18 cellular contexts compared by ENCODE assay signal in the genomic region with DNA sequence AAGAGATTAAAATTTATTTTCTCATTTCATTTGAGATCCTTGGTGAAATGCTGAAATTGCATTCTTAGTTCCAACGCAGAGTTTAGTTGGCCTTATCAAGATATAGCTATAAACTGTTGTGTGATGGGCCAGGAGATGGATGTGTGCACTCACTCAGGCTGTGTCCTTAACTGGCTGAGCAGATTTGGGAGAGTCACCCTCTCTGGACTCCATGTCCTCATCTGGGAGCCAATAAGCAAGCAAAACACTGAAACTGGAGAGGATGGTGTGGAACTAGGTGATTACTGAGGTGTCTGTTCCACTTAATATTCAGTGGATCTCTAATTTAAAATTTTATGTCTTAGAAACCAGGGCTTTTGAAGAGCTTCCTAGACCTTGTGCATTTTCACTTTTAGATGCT.
DNase-seq lines count a peak whose midpoint lies in the region; ATAC-seq, FAIRE-seq and TF ChIP-seq lines count a peak whose summit lies in the region.
"Had no signal": no experiment of that assay in that cellular context is flagged by ENCODE, and none has a peak within 500 bp of the region (broad histone marks: within the 10 kb centered on the region; RNA-seq: fewer than 3 reads in every experiment).

No MANE protein-coding gene starts in this region.

- H3K79me2 ChIP-seq in K562 (ENCODE audit: control insufficient read depth, insufficient read depth, low read length) (no peaks in the 10 kb centered on the region), neural progenitor cell (ENCODE audit: low read depth) (no peaks in the 10 kb centered on the region)

- CTCF ChIA-PET in K562 (lab: Yijun Ruan, JAX; ENCODE audit: low intra/inter-chr PET ratio) = no interaction called here

- H3K27me3 Mint-ChIP-seq in neural progenitor cell (ENCODE audit: insufficient read depth, low read depth) = peaks cover 11% of the 10 kb centered on the region
- H3K27me3 Mint-ChIP-seq: CD4-positive, alpha-beta memory T cell had no signal

- no peak for DNase-seq in K562 (ENCODE audit: extremely low read depth in 1 of 4, low spot score in 3 of 4)
- DNase-seq in neural progenitor cell (ENCODE audit: low spot score) = no peak
- peak in 1 of 2 donors; percentile 53 for DNase-seq in gastrocnemius medialis
- DNase-seq in NCI-H82 (lab: John Stamatoyannopoulos, UW) = no peak
- no peak for DNase-seq in heart left ventricle
- DNase-seq: C1 segment of cervical spinal cord; Calu3; CD4-positive, alpha-beta memory T cell; COR-L47; DMS53; EL; GDM1 had no signal

- ATAC-seq in K562 = peak; percentile 44; the same call in 1 of the 3 replicates
- ATAC-seq in gastrocnemius medialis = peak in 1 of 2 donors; percentile 66
- ATAC-seq in heart left ventricle = no peak
- no peak for ATAC-seq in HG02798 (IDR thresholded peaks at IDR 0.05; ENCODE audit: poor library complexity, unreplicated experiment)
- ATAC-seq: GM12878, HCT116 had no signal

- H3K27ac Mint-ChIP-seq in neural progenitor cell = no peak overlapping the region
- H3K27ac Mint-ChIP-seq: GM23338, H9 had no signal

- H3K27me3 ChIP-seq in K562 (ENCODE audit: control insufficient read depth in 2 of 2, insufficient read depth in 2 of 2, low read length in 2 of 2) (no peaks in the 10 kb centered on the region), neural progenitor cell (no peaks in the 10 kb centered on the region), gastrocnemius medialis (no peaks in the 10 kb centered on the region), heart left ventricle (no peaks in the 10 kb centered on the region)

- H3K36me3 Mint-ChIP-seq in neural progenitor cell = no peaks in the 10 kb centered on the region
- H3K36me3 Mint-ChIP-seq: CD4-positive, alpha-beta memory T cell had no signal

- H4K20me1 ChIP-seq in K562 (replicated peaks; ENCODE audit: control insufficient read depth, insufficient read depth, low read length) (no peaks in the 10 kb centered on the region), neural progenitor cell (ENCODE audit: low read depth) (no peaks in the 10 kb centered on the region)

- H3F3A ChIP-seq in neural progenitor cell (ENCODE audit: low read depth) = no peaks in the 10 kb centered on the region

- H3K4me1 Mint-ChIP-seq in neural progenitor cell = peaks cover 7% of the 10 kb centered on the region
- H3K4me1 Mint-ChIP-seq: CD4-positive, alpha-beta memory T cell; GM23338; H9 had no signal

- H3K4me2 ChIP-seq in K562 (ENCODE audit: insufficient read depth, low read length) (no peak overlapping the region), neural progenitor cell (no peak overlapping the region)
- H3K4me2 ChIP-seq: GM23338 had no signal

- no peak for TF ChIP-seq EP300 in K562 (IDR thresholded peaks at IDR 0.05; ENCODE audit: low read length)

- H3K9me3 ChIP-seq in K562 (replicated peaks; ENCODE audit: control insufficient read depth, insufficient read depth, low read depth, low read length) (no peaks in the 10 kb centered on the region), neural progenitor cell (ENCODE audit: low read depth) (no peaks in the 10 kb centered on the region), gastrocnemius medialis (no peaks in the 10 kb centered on the region), heart left ventricle (no peaks in the 10 kb centered on the region)

- TF ChIP-seq RAD21 in K562 (CRISPR knock-in tag; conservative IDR thresholded peaks at IDR 0.05 in 1 of 2, IDR thresholded peaks at IDR 0.05 in 1 of 2) = no peak

- H3K36me3 ChIP-seq in K562 (ENCODE audit: control insufficient read depth, insufficient read depth, low read length) (no peaks in the 10 kb centered on the region), neural progenitor cell (no peaks in the 10 kb centered on the region), gastrocnemius medialis (no peaks in the 10 kb centered on the region), heart left ventricle (no peaks in the 10 kb centered on the region)

- H2AFZ ChIP-seq in K562 (ENCODE audit: low read depth, low read length) (peak overlapping the region; percentile 68), neural progenitor cell (replicated peaks) (peak overlapping the region; percentile 31)

- in situ Hi-C loops in K562 (cut with MboI) (no loop called here), gastrocnemius medialis (cut with MboI; ENCODE audit: low sequenced_read_pairs in 4 of 4) (loop anchor here in 1 of 4 donors (5.0 kb wide), 1 partner anchor 37 kb away; no protein-coding TSS in a partner anchor)

- intact Hi-C loops in K562 (cut with micrococcal nuclease) (no loop called here), gastrocnemius medialis (cut with DNase I; ENCODE audit: low total_unique reads) (loop anchor here (1.0 kb wide), 1 partner anchor 37 kb away; no protein-coding TSS in a partner anchor), heart left ventricle (cut with DNase I) (no loop called here)

- H3K9ac ChIP-seq in K562 (ENCODE audit: insufficient read depth in 1 of 2, low read depth in 2 of 2, low read length in 2 of 2) (no peak overlapping the region), neural progenitor cell (no peak overlapping the region)

- H3K4me1 ChIP-seq in K562 (replicated peaks in 1 of 2; ENCODE audit: control insufficient read depth in 2 of 2, insufficient read depth in 2 of 2, low read length in 2 of 2) = peaks cover 0 to 7% of the 10 kb centered on the region in 2 experiments; a peak in 2 of 5 replicates
- no peaks in the 10 kb centered on the region for H3K4me1 ChIP-seq in neural progenitor cell
- peaks cover 51 to 52% of the 10 kb centered on the region in 2 donors for H3K4me1 ChIP-seq in gastrocnemius medialis
- H3K4me1 ChIP-seq in heart left ventricle = no peaks in the 10 kb centered on the region

- TF ChIP-seq POLR2A in K562 (conservative IDR thresholded peaks at IDR 0.05) = no peak
- no peak for TF ChIP-seq POLR2A in gastrocnemius medialis (IDR thresholded peaks at IDR 0.05)
- TF ChIP-seq POLR2A in heart left ventricle (IDR thresholded peaks at IDR 0.05) = no peak

- POLR2A ChIA-PET in K562 (lab: Yijun Ruan, JAX) = no interaction called here

- no peaks in the 10 kb centered on the region for H3K9me3 Mint-ChIP-seq in neural progenitor cell
- H3K9me3 Mint-ChIP-seq: GM23338, H9 had no signal

- BruUV-seq in K562 (replicated peaks; lab: Mats Ljungman, UMichigan) = no TSS peak

- no peaks in the 10 kb centered on the region for H3K9me1 ChIP-seq in K562 (ENCODE audit: control insufficient read depth, insufficient read depth, low read length)

- WGBS in K562 (ENCODE audit: insufficient coverage, low coverage, missing lambda C conversion rate) = 22% methylated on average over 1 of the region's 1 CpG
- 74 to 93% (median 80%) methylated on average over 1 of the region's 1 CpG for WGBS in heart left ventricle, 4 donors

- no peak overlapping the region for H3K4me3 Mint-ChIP-seq in neural progenitor cell
- H3K4me3 Mint-ChIP-seq: CD4-positive, alpha-beta memory T cell; GM23338; H9 had no signal

- H3K4me3 ChIP-seq in K562 (no peak overlapping the region), neural progenitor cell (no peak overlapping the region), gastrocnemius medialis (no peak overlapping the region), heart left ventricle (no peak overlapping the region)
- H3K4me3 ChIP-seq: GM12878, GM23338 had no signal

- H3K27ac ChIP-seq in K562 (ENCODE audit: extremely low read depth, low read depth, low read length) (no peak overlapping the region), neural progenitor cell (no peak overlapping the region), gastrocnemius medialis (peak overlapping the region; percentile 92 to 93 (median 92)), heart left ventricle (no peak overlapping the region)

- FAIRE-seq in K562 (lab: Jason Lieb, UNC) = peak; percentile 11
- FAIRE-seq: GM12878, GM19239 had no signal

- no peak for TF ChIP-seq CTCF in K562 (IDR thresholded peaks at IDR 0.05 in 2 of 3, conservative IDR thresholded peaks at IDR 0.05 in 1 of 3; ENCODE audit: insufficient read depth in 2 of 3, low read depth in 1 of 3, low read length in 3 of 3)
- no peak for TF ChIP-seq CTCF in neural progenitor cell (IDR thresholded peaks at IDR 0.05)
- TF ChIP-seq CTCF in gastrocnemius medialis (IDR thresholded peaks at IDR 0.05 in 4 of 5, conservative IDR thresholded peaks at IDR 0.05 in 1 of 5) = no peak
- no peak for TF ChIP-seq CTCF in heart left ventricle (IDR thresholded peaks at IDR 0.05)

TF ChIP-seq in K562, 482 proteins besides CTCF, POLR2A, EP300 and RAD21:
- no peak for TF ChIP-seq PTRF (tag; IDR thresholded peaks at IDR 0.05)
- TF ChIP-seq ZNF197 (CRISPR knock-in tag; IDR thresholded peaks at IDR 0.05; ENCODE audit: low read depth) = no peak
- TF ChIP-seq MCM7 (IDR thresholded peaks at IDR 0.05) = no peak
- TF ChIP-seq ZNF316 (IDR thresholded peaks at IDR 0.05) = peak; percentile 46
- TF ChIP-seq ZNF75A (CRISPR knock-in tag; IDR thresholded peaks at IDR 0.05) = no peak

Comparison
In these comparisons a context has a peak if more than half of its experiments do, and no peak if none do; other contexts are left out.
1. H3K27ac ChIP-seq: peak in gastrocnemius medialis (4 of 4); none in K562 (single experiment), neural progenitor cell (single experiment) and heart left ventricle (0 of 12).